Comparison of ENCODE assay signal across 16 cellular contexts in the genomic region with DNA sequence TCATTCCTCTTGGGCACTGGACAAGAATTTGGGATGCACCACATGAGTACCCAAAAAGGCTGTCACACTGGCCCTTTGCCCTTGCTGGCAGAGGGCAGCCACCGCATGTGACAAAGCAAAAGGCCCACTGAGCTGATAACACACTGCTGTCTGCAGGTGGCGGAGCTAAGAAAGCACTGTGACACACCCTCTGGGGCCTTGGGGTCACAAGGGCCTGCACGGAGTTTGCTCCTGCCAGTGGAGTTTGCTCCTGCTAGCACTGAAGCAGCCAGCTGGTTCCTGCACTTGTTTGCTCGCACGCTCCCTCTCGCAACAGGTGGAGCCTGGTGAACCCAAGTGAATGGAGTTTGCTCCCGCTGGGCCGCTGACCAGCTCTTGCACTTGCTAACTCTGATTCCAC.
"Had no signal": no experiment of that assay in that cellular context is flagged by ENCODE, and none has a peak within 500 bp of the region (broad histone marks: within the 10 kb centered on the region; RNA-seq: fewer than 3 reads in every experiment).

No MANE protein-coding gene starts in this region.

- ATAC-seq: activated CD4-positive, CD25-positive, alpha-beta regulatory T cell treated with anti-CD3 and anti-CD28 coated beads, Interleukin-2, amount 50 U/mL, for 24 hours; activated naive CD8-positive, alpha-beta T cell treated with anti-CD3 and anti-CD28 coated beads, Interleukin-2, amount 50 U/mL, for 24 hours; heart right ventricle had no signal

- H3K36me3 ChIP-seq: heart right ventricle, left ventricle myocardium inferior, sigmoid colon, thyroid gland had no signal

- H3K4me3 ChIP-seq: heart right ventricle, left ventricle myocardium inferior, sigmoid colon, thyroid gland had no signal

- H3K27me3 ChIP-seq: heart right ventricle, sigmoid colon, thyroid gland had no signal

- H3K9me3 ChIP-seq: sigmoid colon, thyroid gland had no signal

- FAIRE-seq: frontal cortex, urothelium cell line had no signal

- DNase-seq: activated CD4-positive, alpha-beta T cell treated with anti-CD3 and anti-CD28 coated beads, Interleukin-2, amount 50 U/mL, for 1 hour; activated naive CD4-positive, alpha-beta T cell treated with Interleukin-2 at 50 U/mL for 16 hours; activated naive CD8-positive, alpha-beta T cell treated with anti-CD3 and anti-CD28 coated beads, Interleukin-2, amount 50 U/mL, for 24 hours; activated T-cell treated with anti-CD3 and anti-CD28 coated beads for 4 hours; aorta; dermis blood vessel endothelial cell; heart right ventricle; left ventricle myocardium inferior; nephron progenitor cell; sigmoid colon; stimulated activated CD4-positive, alpha-beta T cell treated with anti-CD3 and anti-CD28 coated beads, Interleukin-1b, Interleukin-23, amount 100 ng/mL, for 48 hours; SW 1271; thyroid gland had no signal

- H3K4me1 ChIP-seq: heart right ventricle, left ventricle myocardium inferior, sigmoid colon had no signal

- H3K27ac ChIP-seq: heart right ventricle, left ventricle myocardium inferior, sigmoid colon, thyroid gland had no signal
